9 cellular contexts compared by ENCODE assay signal in genomic region chr1:77605246-77606026, GRCh38.
DNase-seq lines count a peak whose midpoint lies in the region; ATAC-seq, FAIRE-seq and TF ChIP-seq lines count a peak whose summit lies in the region.
"Had no signal": no experiment of that assay in that cellular context is flagged by ENCODE, and none has a peak within 500 bp of the region (broad histone marks: within the 10 kb centered on the region; RNA-seq: fewer than 3 reads in every experiment).

No MANE protein-coding gene starts in this region.

- intact Hi-C loops in kidney (cut with DNase I): no loop called here

- TF ChIP-seq CTCF in astrocyte of the spinal cord (IDR thresholded peaks at IDR 0.05; ENCODE audit: low read depth, low read length) (no peak), kidney (IDR thresholded peaks at IDR 0.05; ENCODE audit: borderline replicate concordance, extremely low read depth, insufficient read depth) (no peak)

- H3K4me3 ChIP-seq in astrocyte of the spinal cord (ENCODE audit: low read depth, low read length) (no peak overlapping the region), kidney (ENCODE audit: low read length in 2 of 2) (no peak overlapping the region)

- H3K9me3 ChIP-seq in kidney (ENCODE audit: control insufficient read depth in 1 of 2, low read length in 2 of 2): peaks cover 4 to 12% of the 10 kb centered on the region in 2 donors

- H3K27ac ChIP-seq in kidney (ENCODE audit: low read depth in 2 of 2, low read length in 2 of 2): peak overlapping the region; percentile 10 to 69

- H3K4me1 ChIP-seq in kidney (ENCODE audit: control insufficient read depth in 1 of 2, insufficient read depth in 1 of 2, low read depth in 1 of 2, low read length in 2 of 2): peaks cover 7 to 12% of the 10 kb centered on the region in 2 donors

- TF ChIP-seq POLR2A in GM12892 (IDR thresholded peaks at IDR 0.05; ENCODE audit: low read depth, low read length): no peak

- peak; percentile 77 for DNase-seq in A172 (ENCODE audit: low spot score)
- DNase-seq in LHCN-M2 (ENCODE audit: low read depth): peak; percentile 61
- peak; percentile 83 for DNase-seq in astrocyte of the spinal cord (ENCODE audit: low read depth, low spot score)
- peak; percentile 80 for DNase-seq in kidney
- no peak for DNase-seq in GM12892 (ENCODE audit: insufficient read length)
- DNase-seq in activated CD4-positive, alpha-beta T cell treated with anti-CD3 and anti-CD28 coated beads for 4 hours: no peak
- DNase-seq: CD4-positive, CD25-positive, alpha-beta regulatory T cell had no signal

- FAIRE-seq in kidney (lab: Jason Lieb, UNC): no peak
- no peak for FAIRE-seq in GM12892 (lab: Jason Lieb, UNC)

- in situ Hi-C loops in astrocyte of the spinal cord (cut with HindIII; ENCODE audit: low sequenced_read_pairs): no loop called here

- H3K36me3 ChIP-seq in kidney (ENCODE audit: control insufficient read depth in 1 of 2, insufficient read depth in 2 of 2, low read length in 2 of 2): no peaks in the 10 kb centered on the region

- H3K9ac ChIP-seq in kidney (ENCODE audit: low read length in 2 of 2): no peak overlapping the region

- ATAC-seq in HG03175 (IDR thresholded peaks at IDR 0.05; ENCODE audit: unreplicated experiment): no peak
- ATAC-seq in activated CD4-positive, CD25-positive, alpha-beta regulatory T cell treated with anti-CD3 and anti-CD28 coated beads, Interleukin-2, amount 50 U/mL, for 24 hours: no peak

Comparison
In these comparisons a context has a peak if more than half of its experiments do, and no peak if none do; other contexts are left out.
1. DNase-seq: peak in A172 (single experiment), LHCN-M2 (single experiment), astrocyte of the spinal cord (single experiment) and kidney (single experiment); none in GM12892 (single experiment) and activated CD4-positive, alpha-beta T cell treated with anti-CD3 and anti-CD28 coated beads for 4 hours (0 of 2).